Comparison of ENCODE assay signal across 1 cellular context in the genomic region with DNA sequence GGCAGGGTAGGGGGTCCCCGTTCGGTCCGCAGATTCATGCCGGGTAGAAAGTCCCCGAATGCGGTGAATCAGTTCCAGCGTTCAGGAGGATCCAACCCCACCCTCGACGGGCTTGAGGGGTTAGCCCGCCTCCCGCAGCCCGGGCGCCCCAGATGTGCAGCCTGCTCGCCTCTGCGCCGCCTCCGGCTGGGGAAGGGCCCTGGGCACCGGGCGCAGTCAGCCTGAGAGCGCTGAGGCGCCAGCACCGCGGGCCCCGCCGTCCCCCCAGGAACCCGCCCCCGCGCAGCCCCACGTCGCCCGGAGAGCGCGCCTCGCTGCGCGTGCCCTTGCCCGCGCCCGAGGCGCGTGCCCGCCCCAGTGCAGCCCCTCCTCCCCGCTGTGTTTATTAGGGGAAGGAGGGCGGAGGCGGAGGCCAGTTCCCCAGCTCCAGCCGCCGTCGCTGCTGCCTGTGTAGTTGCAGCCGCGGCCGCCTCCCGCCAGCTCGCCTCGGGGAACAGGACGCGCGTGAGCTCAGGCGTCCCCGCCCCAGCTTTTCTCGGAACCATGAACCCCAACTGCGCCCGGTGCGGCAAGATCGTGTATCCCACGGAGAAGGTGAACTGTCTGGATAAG.
TF ChIP-seq lines count a peak whose summit lies in the region.

A gene with protein sequence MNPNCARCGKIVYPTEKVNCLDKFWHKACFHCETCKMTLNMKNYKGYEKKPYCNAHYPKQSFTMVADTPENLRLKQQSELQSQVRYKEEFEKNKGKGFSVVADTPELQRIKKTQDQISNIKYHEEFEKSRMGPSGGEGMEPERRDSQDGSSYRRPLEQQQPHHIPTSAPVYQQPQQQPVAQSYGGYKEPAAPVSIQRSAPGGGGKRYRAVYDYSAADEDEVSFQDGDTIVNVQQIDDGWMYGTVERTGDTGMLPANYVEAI (plus strand): TSS at position 412 of the 612 bp plus-strand sequence. CDS start 132 bp downstream, at position 544.

TF ChIP-seq in GM12878, 131 proteins besides CTCF, POLR2A, EP300 and RAD21 (continued from another document and continues in another):
- TF ChIP-seq, protein P1, sequence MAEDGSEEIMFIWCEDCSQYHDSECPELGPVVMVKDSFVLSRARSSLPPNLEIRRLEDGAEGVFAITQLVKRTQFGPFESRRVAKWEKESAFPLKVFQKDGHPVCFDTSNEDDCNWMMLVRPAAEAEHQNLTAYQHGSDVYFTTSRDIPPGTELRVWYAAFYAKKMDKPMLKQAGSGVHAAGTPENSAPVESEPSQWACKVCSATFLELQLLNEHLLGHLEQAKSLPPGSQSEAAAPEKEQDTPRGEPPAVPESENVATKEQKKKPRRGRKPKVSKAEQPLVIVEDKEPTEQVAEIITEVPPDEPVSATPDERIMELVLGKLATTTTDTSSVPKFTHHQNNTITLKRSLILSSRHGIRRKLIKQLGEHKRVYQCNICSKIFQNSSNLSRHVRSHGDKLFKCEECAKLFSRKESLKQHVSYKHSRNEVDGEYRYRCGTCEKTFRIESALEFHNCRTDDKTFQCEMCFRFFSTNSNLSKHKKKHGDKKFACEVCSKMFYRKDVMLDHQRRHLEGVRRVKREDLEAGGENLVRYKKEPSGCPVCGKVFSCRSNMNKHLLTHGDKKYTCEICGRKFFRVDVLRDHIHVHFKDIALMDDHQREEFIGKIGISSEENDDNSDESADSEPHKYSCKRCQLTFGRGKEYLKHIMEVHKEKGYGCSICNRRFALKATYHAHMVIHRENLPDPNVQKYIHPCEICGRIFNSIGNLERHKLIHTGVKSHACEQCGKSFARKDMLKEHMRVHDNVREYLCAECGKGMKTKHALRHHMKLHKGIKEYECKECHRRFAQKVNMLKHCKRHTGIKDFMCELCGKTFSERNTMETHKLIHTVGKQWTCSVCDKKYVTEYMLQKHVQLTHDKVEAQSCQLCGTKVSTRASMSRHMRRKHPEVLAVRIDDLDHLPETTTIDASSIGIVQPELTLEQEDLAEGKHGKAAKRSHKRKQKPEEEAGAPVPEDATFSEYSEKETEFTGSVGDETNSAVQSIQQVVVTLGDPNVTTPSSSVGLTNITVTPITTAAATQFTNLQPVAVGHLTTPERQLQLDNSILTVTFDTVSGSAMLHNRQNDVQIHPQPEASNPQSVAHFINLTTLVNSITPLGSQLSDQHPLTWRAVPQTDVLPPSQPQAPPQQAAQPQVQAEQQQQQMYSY (CRISPR knock-in tag; IDR thresholded peaks at IDR 0.05), result no peak
- TF ChIP-seq NR2F1 (conservative IDR thresholded peaks at IDR 0.05) (no peak; the same call in 1 of the 2 replicates), NFXL1 (IDR thresholded peaks at IDR 0.05; ENCODE audit: borderline replicate concordance) (no peak), BHLHE40 (IDR thresholded peaks at IDR 0.05; ENCODE audit: borderline replicate concordance in 1 of 2, low read depth in 2 of 2, low read length in 1 of 2) (peak in 1 of 2 experiments; percentile 75; a peak in 2 of 4 replicates), CEBPB (IDR thresholded peaks at IDR 0.05; ENCODE audit: borderline replicate concordance in 1 of 2, low read depth in 2 of 2, low read length in 2 of 2) (no peak), NFYA (IDR thresholded peaks at IDR 0.05; ENCODE audit: borderline replicate concordance, low read depth, low read length) (no peak), MEF2A (IDR thresholded peaks at IDR 0.05; ENCODE audit: insufficient read depth, low read depth, low read length) (no peak), HDAC2 (IDR thresholded peaks at IDR 0.05) (no peak), PAX5 (IDR thresholded peaks at IDR 0.05; ENCODE audit: borderline replicate concordance, low read depth, low read length) (no peak; the same call in 1 of the 2 replicates), STAT3 (IDR thresholded peaks at IDR 0.05; ENCODE audit: low read depth, low read length) (no peak), SP1 (IDR thresholded peaks at IDR 0.05; ENCODE audit: low read depth, low read length) (peak; percentile 11), BMI1 (IDR thresholded peaks at IDR 0.05; ENCODE audit: borderline replicate concordance) (no peak), RCOR1 (conservative IDR thresholded peaks at IDR 0.05; ENCODE audit: low read depth, low read length) (no peak; the same call in 1 of the 2 replicates), ASH2L (IDR thresholded peaks at IDR 0.05; ENCODE audit: borderline replicate concordance, low read depth) (no peak), NBN (IDR thresholded peaks at IDR 0.05) (peak; percentile 62), CHD1 (IDR thresholded peaks at IDR 0.05; ENCODE audit: low read depth, low read length) (no peak; the same call in 1 of the 2 replicates), ATF7 (IDR thresholded peaks at IDR 0.05; ENCODE audit: low read depth) (no peak), EGR1 (IDR thresholded peaks at IDR 0.05; ENCODE audit: borderline replicate concordance in 1 of 2, low read depth in 2 of 2, low read length in 2 of 2) (peak; percentile 43 to 96), ZNF622 (IDR thresholded peaks at IDR 0.05) (no peak), CBX5 (IDR thresholded peaks at IDR 0.05; ENCODE audit: low read depth) (no peak; the same call in 1 of the 2 replicates), IRF4 (IDR thresholded peaks at IDR 0.05; ENCODE audit: low read depth, low read length) (no peak), SPI1 (IDR thresholded peaks at IDR 0.05; ENCODE audit: borderline replicate concordance, insufficient read depth, low read depth, low read length) (no peak)
- TF ChIP-seq, protein P2, sequence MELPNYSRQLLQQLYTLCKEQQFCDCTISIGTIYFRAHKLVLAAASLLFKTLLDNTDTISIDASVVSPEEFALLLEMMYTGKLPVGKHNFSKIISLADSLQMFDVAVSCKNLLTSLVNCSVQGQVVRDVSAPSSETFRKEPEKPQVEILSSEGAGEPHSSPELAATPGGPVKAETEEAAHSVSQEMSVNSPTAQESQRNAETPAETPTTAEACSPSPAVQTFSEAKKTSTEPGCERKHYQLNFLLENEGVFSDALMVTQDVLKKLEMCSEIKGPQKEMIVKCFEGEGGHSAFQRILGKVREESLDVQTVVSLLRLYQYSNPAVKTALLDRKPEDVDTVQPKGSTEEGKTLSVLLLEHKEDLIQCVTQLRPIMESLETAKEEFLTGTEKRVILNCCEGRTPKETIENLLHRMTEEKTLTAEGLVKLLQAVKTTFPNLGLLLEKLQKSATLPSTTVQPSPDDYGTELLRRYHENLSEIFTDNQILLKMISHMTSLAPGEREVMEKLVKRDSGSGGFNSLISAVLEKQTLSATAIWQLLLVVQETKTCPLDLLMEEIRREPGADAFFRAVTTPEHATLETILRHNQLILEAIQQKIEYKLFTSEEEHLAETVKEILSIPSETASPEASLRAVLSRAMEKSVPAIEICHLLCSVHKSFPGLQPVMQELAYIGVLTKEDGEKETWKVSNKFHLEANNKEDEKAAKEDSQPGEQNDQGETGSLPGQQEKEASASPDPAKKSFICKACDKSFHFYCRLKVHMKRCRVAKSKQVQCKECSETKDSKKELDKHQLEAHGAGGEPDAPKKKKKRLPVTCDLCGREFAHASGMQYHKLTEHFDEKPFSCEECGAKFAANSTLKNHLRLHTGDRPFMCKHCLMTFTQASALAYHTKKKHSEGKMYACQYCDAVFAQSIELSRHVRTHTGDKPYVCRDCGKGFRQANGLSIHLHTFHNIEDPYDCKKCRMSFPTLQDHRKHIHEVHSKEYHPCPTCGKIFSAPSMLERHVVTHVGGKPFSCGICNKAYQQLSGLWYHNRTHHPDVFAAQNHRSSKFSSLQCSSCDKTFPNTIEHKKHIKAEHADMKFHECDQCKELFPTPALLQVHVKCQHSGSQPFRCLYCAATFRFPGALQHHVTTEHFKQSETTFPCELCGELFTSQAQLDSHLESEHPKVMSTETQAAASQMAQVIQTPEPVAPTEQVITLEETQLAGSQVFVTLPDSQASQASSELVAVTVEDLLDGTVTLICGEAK (IDR thresholded peaks at IDR 0.05; ENCODE audit: borderline replicate concordance), result no peak
- TF ChIP-seq, protein P3, sequence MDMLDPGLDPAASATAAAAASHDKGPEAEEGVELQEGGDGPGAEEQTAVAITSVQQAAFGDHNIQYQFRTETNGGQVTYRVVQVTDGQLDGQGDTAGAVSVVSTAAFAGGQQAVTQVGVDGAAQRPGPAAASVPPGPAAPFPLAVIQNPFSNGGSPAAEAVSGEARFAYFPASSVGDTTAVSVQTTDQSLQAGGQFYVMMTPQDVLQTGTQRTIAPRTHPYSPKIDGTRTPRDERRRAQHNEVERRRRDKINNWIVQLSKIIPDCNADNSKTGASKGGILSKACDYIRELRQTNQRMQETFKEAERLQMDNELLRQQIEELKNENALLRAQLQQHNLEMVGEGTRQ (IDR thresholded peaks at IDR 0.05; ENCODE audit: borderline replicate concordance, low read depth, low read length), result no peak
- TF ChIP-seq, protein P4, sequence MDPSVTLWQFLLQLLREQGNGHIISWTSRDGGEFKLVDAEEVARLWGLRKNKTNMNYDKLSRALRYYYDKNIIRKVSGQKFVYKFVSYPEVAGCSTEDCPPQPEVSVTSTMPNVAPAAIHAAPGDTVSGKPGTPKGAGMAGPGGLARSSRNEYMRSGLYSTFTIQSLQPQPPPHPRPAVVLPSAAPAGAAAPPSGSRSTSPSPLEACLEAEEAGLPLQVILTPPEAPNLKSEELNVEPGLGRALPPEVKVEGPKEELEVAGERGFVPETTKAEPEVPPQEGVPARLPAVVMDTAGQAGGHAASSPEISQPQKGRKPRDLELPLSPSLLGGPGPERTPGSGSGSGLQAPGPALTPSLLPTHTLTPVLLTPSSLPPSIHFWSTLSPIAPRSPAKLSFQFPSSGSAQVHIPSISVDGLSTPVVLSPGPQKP (IDR thresholded peaks at IDR 0.05; ENCODE audit: low read depth, low read length), result no peak
- TF ChIP-seq, protein P5, sequence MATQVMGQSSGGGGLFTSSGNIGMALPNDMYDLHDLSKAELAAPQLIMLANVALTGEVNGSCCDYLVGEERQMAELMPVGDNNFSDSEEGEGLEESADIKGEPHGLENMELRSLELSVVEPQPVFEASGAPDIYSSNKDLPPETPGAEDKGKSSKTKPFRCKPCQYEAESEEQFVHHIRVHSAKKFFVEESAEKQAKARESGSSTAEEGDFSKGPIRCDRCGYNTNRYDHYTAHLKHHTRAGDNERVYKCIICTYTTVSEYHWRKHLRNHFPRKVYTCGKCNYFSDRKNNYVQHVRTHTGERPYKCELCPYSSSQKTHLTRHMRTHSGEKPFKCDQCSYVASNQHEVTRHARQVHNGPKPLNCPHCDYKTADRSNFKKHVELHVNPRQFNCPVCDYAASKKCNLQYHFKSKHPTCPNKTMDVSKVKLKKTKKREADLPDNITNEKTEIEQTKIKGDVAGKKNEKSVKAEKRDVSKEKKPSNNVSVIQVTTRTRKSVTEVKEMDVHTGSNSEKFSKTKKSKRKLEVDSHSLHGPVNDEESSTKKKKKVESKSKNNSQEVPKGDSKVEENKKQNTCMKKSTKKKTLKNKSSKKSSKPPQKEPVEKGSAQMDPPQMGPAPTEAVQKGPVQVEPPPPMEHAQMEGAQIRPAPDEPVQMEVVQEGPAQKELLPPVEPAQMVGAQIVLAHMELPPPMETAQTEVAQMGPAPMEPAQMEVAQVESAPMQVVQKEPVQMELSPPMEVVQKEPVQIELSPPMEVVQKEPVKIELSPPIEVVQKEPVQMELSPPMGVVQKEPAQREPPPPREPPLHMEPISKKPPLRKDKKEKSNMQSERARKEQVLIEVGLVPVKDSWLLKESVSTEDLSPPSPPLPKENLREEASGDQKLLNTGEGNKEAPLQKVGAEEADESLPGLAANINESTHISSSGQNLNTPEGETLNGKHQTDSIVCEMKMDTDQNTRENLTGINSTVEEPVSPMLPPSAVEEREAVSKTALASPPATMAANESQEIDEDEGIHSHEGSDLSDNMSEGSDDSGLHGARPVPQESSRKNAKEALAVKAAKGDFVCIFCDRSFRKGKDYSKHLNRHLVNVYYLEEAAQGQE (IDR thresholded peaks at IDR 0.05; ENCODE audit: low read depth, low read length), result no peak
- TF ChIP-seq, protein P6, sequence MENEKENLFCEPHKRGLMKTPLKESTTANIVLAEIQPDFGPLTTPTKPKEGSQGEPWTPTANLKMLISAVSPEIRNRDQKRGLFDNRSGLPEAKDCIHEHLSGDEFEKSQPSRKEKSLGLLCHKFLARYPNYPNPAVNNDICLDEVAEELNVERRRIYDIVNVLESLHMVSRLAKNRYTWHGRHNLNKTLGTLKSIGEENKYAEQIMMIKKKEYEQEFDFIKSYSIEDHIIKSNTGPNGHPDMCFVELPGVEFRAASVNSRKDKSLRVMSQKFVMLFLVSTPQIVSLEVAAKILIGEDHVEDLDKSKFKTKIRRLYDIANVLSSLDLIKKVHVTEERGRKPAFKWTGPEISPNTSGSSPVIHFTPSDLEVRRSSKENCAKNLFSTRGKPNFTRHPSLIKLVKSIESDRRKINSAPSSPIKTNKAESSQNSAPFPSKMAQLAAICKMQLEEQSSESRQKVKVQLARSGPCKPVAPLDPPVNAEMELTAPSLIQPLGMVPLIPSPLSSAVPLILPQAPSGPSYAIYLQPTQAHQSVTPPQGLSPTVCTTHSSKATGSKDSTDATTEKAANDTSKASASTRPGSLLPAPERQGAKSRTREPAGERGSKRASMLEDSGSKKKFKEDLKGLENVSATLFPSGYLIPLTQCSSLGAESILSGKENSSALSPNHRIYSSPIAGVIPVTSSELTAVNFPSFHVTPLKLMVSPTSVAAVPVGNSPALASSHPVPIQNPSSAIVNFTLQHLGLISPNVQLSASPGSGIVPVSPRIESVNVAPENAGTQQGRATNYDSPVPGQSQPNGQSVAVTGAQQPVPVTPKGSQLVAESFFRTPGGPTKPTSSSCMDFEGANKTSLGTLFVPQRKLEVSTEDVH (IDR thresholded peaks at IDR 0.05; ENCODE audit: low read depth, partially characterized antibody), result no peak
- TF ChIP-seq, protein P7, sequence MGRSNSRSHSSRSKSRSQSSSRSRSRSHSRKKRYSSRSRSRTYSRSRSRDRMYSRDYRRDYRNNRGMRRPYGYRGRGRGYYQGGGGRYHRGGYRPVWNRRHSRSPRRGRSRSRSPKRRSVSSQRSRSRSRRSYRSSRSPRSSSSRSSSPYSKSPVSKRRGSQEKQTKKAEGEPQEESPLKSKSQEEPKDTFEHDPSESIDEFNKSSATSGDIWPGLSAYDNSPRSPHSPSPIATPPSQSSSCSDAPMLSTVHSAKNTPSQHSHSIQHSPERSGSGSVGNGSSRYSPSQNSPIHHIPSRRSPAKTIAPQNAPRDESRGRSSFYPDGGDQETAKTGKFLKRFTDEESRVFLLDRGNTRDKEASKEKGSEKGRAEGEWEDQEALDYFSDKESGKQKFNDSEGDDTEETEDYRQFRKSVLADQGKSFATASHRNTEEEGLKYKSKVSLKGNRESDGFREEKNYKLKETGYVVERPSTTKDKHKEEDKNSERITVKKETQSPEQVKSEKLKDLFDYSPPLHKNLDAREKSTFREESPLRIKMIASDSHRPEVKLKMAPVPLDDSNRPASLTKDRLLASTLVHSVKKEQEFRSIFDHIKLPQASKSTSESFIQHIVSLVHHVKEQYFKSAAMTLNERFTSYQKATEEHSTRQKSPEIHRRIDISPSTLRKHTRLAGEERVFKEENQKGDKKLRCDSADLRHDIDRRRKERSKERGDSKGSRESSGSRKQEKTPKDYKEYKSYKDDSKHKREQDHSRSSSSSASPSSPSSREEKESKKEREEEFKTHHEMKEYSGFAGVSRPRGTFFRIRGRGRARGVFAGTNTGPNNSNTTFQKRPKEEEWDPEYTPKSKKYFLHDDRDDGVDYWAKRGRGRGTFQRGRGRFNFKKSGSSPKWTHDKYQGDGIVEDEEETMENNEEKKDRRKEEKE (IDR thresholded peaks at IDR 0.05), result no peak
- TF ChIP-seq, protein P8, sequence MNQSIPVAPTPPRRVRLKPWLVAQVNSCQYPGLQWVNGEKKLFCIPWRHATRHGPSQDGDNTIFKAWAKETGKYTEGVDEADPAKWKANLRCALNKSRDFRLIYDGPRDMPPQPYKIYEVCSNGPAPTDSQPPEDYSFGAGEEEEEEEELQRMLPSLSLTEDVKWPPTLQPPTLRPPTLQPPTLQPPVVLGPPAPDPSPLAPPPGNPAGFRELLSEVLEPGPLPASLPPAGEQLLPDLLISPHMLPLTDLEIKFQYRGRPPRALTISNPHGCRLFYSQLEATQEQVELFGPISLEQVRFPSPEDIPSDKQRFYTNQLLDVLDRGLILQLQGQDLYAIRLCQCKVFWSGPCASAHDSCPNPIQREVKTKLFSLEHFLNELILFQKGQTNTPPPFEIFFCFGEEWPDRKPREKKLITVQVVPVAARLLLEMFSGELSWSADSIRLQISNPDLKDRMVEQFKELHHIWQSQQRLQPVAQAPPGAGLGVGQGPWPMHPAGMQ (IDR thresholded peaks at IDR 0.05; ENCODE audit: borderline replicate concordance), result no peak
